16 cellular contexts compared by ENCODE assay signal in the genomic region with DNA sequence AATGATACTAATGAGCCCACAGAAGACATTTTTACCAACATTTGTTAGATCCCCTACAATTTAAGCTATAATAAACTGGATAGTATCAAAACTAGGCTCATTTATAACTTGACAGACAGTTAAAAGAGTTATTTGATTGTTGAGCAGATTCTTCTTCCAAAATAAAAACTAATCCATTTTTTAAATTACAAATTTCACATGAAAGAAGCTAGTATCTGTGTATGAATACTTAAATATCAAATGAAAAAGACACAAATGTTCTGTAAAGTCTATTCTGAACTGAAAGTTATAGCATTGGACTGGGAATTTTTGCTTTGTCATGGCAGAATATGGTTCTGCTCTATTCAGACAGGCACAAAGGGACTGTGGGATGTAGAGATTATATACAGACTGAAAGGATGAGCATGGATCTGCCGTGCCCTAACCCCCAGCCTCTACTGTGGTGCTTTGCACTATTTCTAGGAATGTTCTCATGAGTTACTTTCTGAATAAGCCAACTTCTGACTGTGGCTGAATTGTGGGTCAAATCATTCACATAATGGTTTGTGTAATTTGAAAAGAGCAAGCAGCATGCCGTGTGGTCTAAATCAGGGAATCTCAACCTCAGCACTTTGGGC.
DNase-seq lines count a peak whose midpoint lies in the region; ATAC-seq and TF ChIP-seq lines count a peak whose summit lies in the region.
"Had no signal": no experiment of that assay in that cellular context is flagged by ENCODE, and none has a peak within 500 bp of the region (broad histone marks: within the 10 kb centered on the region; RNA-seq: fewer than 3 reads in every experiment).

No MANE protein-coding gene starts in this region.

- no peak overlapping the region for H3K27ac Mint-ChIP-seq in naive thymus-derived CD4-positive, alpha-beta T cell
- H3K27ac Mint-ChIP-seq: activated CD8-positive, alpha-beta T cell treated with anti-CD3 and anti-CD28 coated beads for 36 hours; naive B cell had no signal

- H3K4me1 Mint-ChIP-seq in naive thymus-derived CD4-positive, alpha-beta T cell = no peaks in the 10 kb centered on the region
- H3K4me1 Mint-ChIP-seq: naive B cell had no signal

- no peaks in the 10 kb centered on the region for H3K36me3 ChIP-seq in muscle layer of duodenum (ENCODE audit: control insufficient read depth in 1 of 2, insufficient read depth in 2 of 2, low read length in 2 of 2)
- no peaks in the 10 kb centered on the region for H3K36me3 ChIP-seq in naive thymus-derived CD4-positive, alpha-beta T cell (ENCODE audit: control insufficient read depth in 2 of 3, insufficient read depth in 3 of 3, low read length in 3 of 3)
- H3K36me3 ChIP-seq: tibial nerve had no signal

- CTCF ChIA-PET in naive thymus-derived CD4-positive, alpha-beta T cell (lab: Charles Lee) = no interaction called here

- POLR2A ChIA-PET in naive thymus-derived CD4-positive, alpha-beta T cell (lab: Charles Lee) = no interaction called here

- peaks cover 0 to 15% (median 5%) of the 10 kb centered on the region in 11 donors for H3K9me3 Mint-ChIP-seq in naive thymus-derived CD4-positive, alpha-beta T cell

- no peaks in the 10 kb centered on the region for H3K27me3 ChIP-seq in muscle layer of duodenum (ENCODE audit: low read depth, low read length)
- no peaks in the 10 kb centered on the region for H3K27me3 ChIP-seq in naive thymus-derived CD4-positive, alpha-beta T cell (ENCODE audit: control insufficient read depth in 2 of 2, insufficient read depth in 2 of 2, low read length in 2 of 2)
- H3K27me3 ChIP-seq: tibial nerve had no signal

- peaks cover 0 to 2% of the 10 kb centered on the region in 2 donors for H3K9me3 ChIP-seq in muscle layer of duodenum (ENCODE audit: control insufficient read depth in 1 of 2, low read length in 2 of 2)
- no peaks in the 10 kb centered on the region for H3K9me3 ChIP-seq in naive thymus-derived CD4-positive, alpha-beta T cell (ENCODE audit: control insufficient read depth in 2 of 3, low read length in 3 of 3)

- no peak overlapping the region for H3K4me3 Mint-ChIP-seq in naive thymus-derived CD4-positive, alpha-beta T cell
- H3K4me3 Mint-ChIP-seq: activated CD8-positive, alpha-beta T cell treated with anti-CD3 and anti-CD28 coated beads for 36 hours; naive B cell had no signal

- intact Hi-C loops in naive thymus-derived CD4-positive, alpha-beta T cell (cut with micrococcal nuclease) = no loop called here

- peak overlapping the region; percentile 54 for H3K27ac ChIP-seq in muscle layer of duodenum (ENCODE audit: low read length)
- H3K27ac ChIP-seq in naive thymus-derived CD4-positive, alpha-beta T cell (ENCODE audit: low read depth, low read length) = no peak overlapping the region
- H3K27ac ChIP-seq: RWPE1 had no signal

- no peaks in the 10 kb centered on the region for H3K36me3 Mint-ChIP-seq in naive thymus-derived CD4-positive, alpha-beta T cell
- H3K36me3 Mint-ChIP-seq: naive B cell had no signal

- ATAC-seq in naive thymus-derived CD4-positive, alpha-beta T cell = no peak
- no peak for ATAC-seq in GM18858 (IDR thresholded peaks at IDR 0.05; ENCODE audit: unreplicated experiment)
- ATAC-seq in GM21390 (IDR thresholded peaks at IDR 0.05; ENCODE audit: unreplicated experiment) = no peak
- ATAC-seq: activated CD8-positive, alpha-beta T cell treated with anti-CD3 and anti-CD28 coated beads for 36 hours had no signal

- no peak for TF ChIP-seq CTCF in epithelial cell of esophagus (IDR thresholded peaks at IDR 0.05; ENCODE audit: insufficient read depth, low read depth, low read length, missing control alignments)

- no peaks in the 10 kb centered on the region for H3K27me3 Mint-ChIP-seq in naive thymus-derived CD4-positive, alpha-beta T cell
- H3K27me3 Mint-ChIP-seq: activated CD8-positive, alpha-beta T cell treated with anti-CD3 and anti-CD28 coated beads for 36 hours; naive B cell had no signal

- H3K4me3 ChIP-seq in epithelial cell of esophagus (ENCODE audit: low read length) (no peak overlapping the region), muscle layer of duodenum (ENCODE audit: low read depth in 1 of 2, low read length in 2 of 2) (no peak overlapping the region)
- H3K4me3 ChIP-seq in naive thymus-derived CD4-positive, alpha-beta T cell (ENCODE audit: low read length) = no peak overlapping the region
- H3K4me3 ChIP-seq: tibial nerve had no signal

- DNase-seq in A172 (ENCODE audit: low spot score) (peak; percentile 0), NCI-H69 (lab: John Stamatoyannopoulos, UW) (peak; percentile 43), epithelial cell of esophagus (ENCODE audit: low read depth) (peak; percentile 6), activated T-cell treated with anti-CD3 and anti-CD28 coated beads for 4 hours (no peak)
- no peak for DNase-seq in naive thymus-derived CD4-positive, alpha-beta T cell
- DNase-seq: activated CD8-positive, alpha-beta T cell treated with anti-CD3 and anti-CD28 coated beads for 36 hours; activated effector memory CD4-positive, alpha-beta T cell treated with Interleukin-2 at 50 U/mL for 16 hours; central memory CD4-positive, alpha-beta T cell; DMS79; MM.1S; naive B cell had no signal

- peaks cover 0 to 6% of the 10 kb centered on the region in 2 donors for H3K4me1 ChIP-seq in muscle layer of duodenum (ENCODE audit: control insufficient read depth in 1 of 2, insufficient read depth in 2 of 2, low read length in 2 of 2)
- H3K4me1 ChIP-seq in naive thymus-derived CD4-positive, alpha-beta T cell (ENCODE audit: control insufficient read depth in 2 of 2, insufficient read depth in 2 of 2, low read length in 2 of 2) = no peaks in the 10 kb centered on the region
- H3K4me1 ChIP-seq: tibial nerve had no signal

Comparison
In these comparisons a context has a peak if more than half of its experiments do, and no peak if none do; other contexts are left out.
1. DNase-seq: peak in A172 (single experiment), NCI-H69 (single experiment) and epithelial cell of esophagus (single experiment); none in naive thymus-derived CD4-positive, alpha-beta T cell (0 of 9) and activated T-cell treated with anti-CD3 and anti-CD28 coated beads for 4 hours (single experiment).